In the genomic region with DNA sequence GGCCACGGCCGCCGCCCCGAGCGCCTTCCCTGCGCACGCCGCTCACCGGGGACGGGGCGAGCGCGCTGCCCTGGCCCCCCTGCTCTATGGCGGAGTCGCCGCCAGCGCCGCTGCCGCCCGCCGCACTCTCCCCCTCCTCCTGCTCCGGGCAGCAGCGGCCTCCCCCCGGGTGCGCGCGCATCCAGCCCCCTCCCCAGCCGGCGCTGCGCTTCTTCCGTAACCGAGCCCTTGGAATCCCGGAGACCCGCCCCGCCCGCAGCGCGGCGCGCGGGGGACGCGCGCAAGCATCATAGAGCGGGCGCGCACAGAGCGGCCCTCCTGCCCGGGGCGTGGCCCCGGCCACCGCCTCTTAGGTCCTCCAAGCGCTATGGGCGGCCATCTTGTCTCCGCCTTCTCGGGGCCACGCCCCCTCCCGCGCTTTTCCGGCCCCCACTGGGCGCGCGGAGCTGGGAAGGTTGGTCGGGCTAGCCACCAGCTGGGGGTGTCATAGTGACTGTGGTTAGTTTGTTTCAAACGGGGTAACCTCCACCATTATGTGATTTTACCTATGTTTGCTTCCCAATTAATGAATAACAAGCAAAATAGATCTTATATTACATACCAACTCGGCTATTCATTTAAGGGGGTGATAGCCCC, we compare ENCODE assay signal across 8 cellular contexts. TPM values are rescaled to one million over a fixed set of nuclear protein-coding genes. Genes with fewer than 3 reads are reported as not detected.
A peak's percentile ranks its signal among the peaks of the same experiment; 100 is the strongest.
DNase-seq lines count a peak whose midpoint lies in the region; ATAC-seq and TF ChIP-seq lines count a peak whose summit lies in the region.

A gene with protein sequence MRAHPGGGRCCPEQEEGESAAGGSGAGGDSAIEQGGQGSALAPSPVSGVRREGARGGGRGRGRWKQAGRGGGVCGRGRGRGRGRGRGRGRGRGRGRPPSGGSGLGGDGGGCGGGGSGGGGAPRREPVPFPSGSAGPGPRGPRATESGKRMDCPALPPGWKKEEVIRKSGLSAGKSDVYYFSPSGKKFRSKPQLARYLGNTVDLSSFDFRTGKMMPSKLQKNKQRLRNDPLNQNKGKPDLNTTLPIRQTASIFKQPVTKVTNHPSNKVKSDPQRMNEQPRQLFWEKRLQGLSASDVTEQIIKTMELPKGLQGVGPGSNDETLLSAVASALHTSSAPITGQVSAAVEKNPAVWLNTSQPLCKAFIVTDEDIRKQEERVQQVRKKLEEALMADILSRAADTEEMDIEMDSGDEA (minus strand): TSS at position 291 of the 636 bp plus-strand sequence. CDS start 110 bp downstream, at position 181.

- H3K9me3 ChIP-seq in right atrium auricular region, result no peaks in the 10 kb centered on the region
- H3K9me3 ChIP-seq in uterus, result no peaks in the 10 kb centered on the region

- peaks cover 0 to 43% of the 10 kb centered on the region in 2 donors for H3K4me1 ChIP-seq in right atrium auricular region
- peaks cover 0 to 9% of the 10 kb centered on the region in 2 donors for H3K4me1 ChIP-seq in uterus

- H3K27me3 ChIP-seq in right atrium auricular region (no peaks in the 10 kb centered on the region), uterus (no peaks in the 10 kb centered on the region)

- TF ChIP-seq POLR2A in uterus (IDR thresholded peaks at IDR 0.05), result peak; percentile 47 to 75

- H3K36me3 ChIP-seq in right atrium auricular region (no peaks in the 10 kb centered on the region), uterus (no peaks in the 10 kb centered on the region)

- intact Hi-C loops in uterus (cut with DNase I; ENCODE audit: low total_unique reads), result no loop called here

- H3K27ac ChIP-seq in right atrium auricular region (peak within 1 kb of the TSS; percentile 81 to 83), uterus (peak within 1 kb of the TSS; percentile 76 to 82)

- H3K4me3 ChIP-seq in right atrium auricular region (peak within 1 kb of the TSS; percentile 75 to 83), uterus (peak within 1 kb of the TSS; percentile 53 to 90)

- peak in 1 of 2 donors; percentile 51 for TF ChIP-seq CTCF in right atrium auricular region (IDR thresholded peaks at IDR 0.05)
- peak in 3 of 4 experiments; percentile 10 to 29 (median 22) for TF ChIP-seq CTCF in uterus (IDR thresholded peaks at IDR 0.05)

- DNase-seq in NCI-H187 (lab: John Stamatoyannopoulos, UW) (peak; percentile 87 to 92), T-helper 2 cell (peak; percentile 87 to 97 (median 91)), anterior cingulate cortex (lab: John Stamatoyannopoulos, UW) (peak; percentile 49 to 95 (median 91)), right atrium auricular region (ENCODE audit: low spot score) (peak; percentile 94), pulmonary artery endothelial cell (ENCODE audit: low read depth, low spot score) (peak; percentile 83), uterus (peak; percentile 93 to 94)

- ATAC-seq in GM18498 (IDR thresholded peaks at IDR 0.05; ENCODE audit: unreplicated experiment) (peak; percentile 90), HG02938 (IDR thresholded peaks at IDR 0.05; ENCODE audit: unreplicated experiment) (peak; percentile 81)

RNA-seq across cellular contexts. Expression of the gene that starts here (rescaled TPM):
- total RNA-seq in right atrium auricular region (10 to 100 TPM; 24.3 to 32.0 TPM), pulmonary artery endothelial cell (46.2 and 58.9 TPM in 2 replicates), uterus (10 to 100 TPM; 10.8 to 76.9 (median 26.0) TPM)

Comparison
In these comparisons a context has a peak if more than half of its experiments do, and no peak if none do; other contexts are left out.
1. Peak in every context shown above with its lines: DNase-seq, ATAC-seq, H3K4me3 ChIP-seq and H3K27ac ChIP-seq.